1 cellular context compared by ENCODE assay signal in the genomic region with DNA sequence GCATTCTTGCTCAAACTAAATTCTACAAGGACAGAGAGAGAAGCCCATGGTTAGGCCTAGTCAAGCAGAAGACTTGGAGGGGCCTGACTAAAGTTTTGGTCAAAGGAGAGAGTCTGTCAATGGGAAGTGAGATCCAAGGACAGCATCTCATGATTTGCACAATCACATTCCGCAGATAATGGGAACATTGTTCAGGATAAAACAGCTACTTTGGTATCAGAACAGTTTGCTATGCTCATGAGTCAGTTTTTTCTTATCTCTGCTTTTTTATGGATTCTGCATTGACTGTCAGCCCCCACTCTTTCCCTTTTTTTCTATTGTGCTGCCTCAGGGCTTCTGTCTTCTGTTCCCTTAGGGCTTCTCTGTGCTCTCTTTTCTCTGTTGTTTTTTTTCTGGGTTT.
A peak's percentile ranks its signal among the peaks of the same experiment; 100 is the strongest.
TF ChIP-seq lines count a peak whose summit lies in the region.

No MANE protein-coding gene starts in this region.

TF ChIP-seq in HepG2, 621 proteins besides CTCF, POLR2A, EP300 and RAD21 (continued from another document):
- TF ChIP-seq ZNF326 (CRISPR knock-in tag; IDR thresholded peaks at IDR 0.05; ENCODE audit: borderline replicate concordance) (no peak), ZNF879 (CRISPR knock-in tag; IDR thresholded peaks at IDR 0.05) (no peak), ZNF275 (CRISPR knock-in tag; IDR thresholded peaks at IDR 0.05; ENCODE audit: borderline replicate concordance) (no peak), NFYB (CRISPR knock-in tag; IDR thresholded peaks at IDR 0.05) (no peak), HNRNPLL (IDR thresholded peaks at IDR 0.05; ENCODE audit: low read depth, low read length, poor library complexity, severe bottlenecking) (no peak), ETV5 (CRISPR knock-in tag; IDR thresholded peaks at IDR 0.05; ENCODE audit: borderline replicate concordance) (no peak), ZBTB7B (CRISPR knock-in tag; IDR thresholded peaks at IDR 0.05) (no peak), ZNF367 (CRISPR knock-in tag; IDR thresholded peaks at IDR 0.05; ENCODE audit: borderline replicate concordance) (no peak), KAT8 (CRISPR knock-in tag; IDR thresholded peaks at IDR 0.05) (0 out of 2 replicates have a peak, but pooled peaks have one; percentile 20), ZNF30 (CRISPR knock-in tag; IDR thresholded peaks at IDR 0.05) (no peak), TOPORS (CRISPR knock-in tag; IDR thresholded peaks at IDR 0.05) (no peak), CEBPG (CRISPR knock-in tag; IDR thresholded peaks at IDR 0.05) (peak; percentile 35; the same call in 1 of the 2 replicates), NFE2L2 (IDR thresholded peaks at IDR 0.05; ENCODE audit: low read length) (no peak), SOX6 (IDR thresholded peaks at IDR 0.05) (no peak), SOX6 (CRISPR knock-in tag; IDR thresholded peaks at IDR 0.05) (peak; percentile 37; the same call in 1 of the 2 replicates)
- TF ChIP-seq, protein P1, sequence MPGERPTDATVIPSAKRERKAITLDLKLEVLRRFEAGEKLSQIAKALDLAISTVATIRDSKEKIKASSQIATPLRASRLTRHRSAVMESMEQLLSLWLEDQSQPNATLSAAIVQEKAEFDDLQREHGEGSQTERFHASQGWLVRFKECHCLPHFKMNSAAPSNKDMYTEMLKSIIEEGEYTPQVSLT (CRISPR knock-in tag; IDR thresholded peaks at IDR 0.05; ENCODE audit: borderline replicate concordance, low read depth) = no peak
- TF ChIP-seq, protein P2, sequence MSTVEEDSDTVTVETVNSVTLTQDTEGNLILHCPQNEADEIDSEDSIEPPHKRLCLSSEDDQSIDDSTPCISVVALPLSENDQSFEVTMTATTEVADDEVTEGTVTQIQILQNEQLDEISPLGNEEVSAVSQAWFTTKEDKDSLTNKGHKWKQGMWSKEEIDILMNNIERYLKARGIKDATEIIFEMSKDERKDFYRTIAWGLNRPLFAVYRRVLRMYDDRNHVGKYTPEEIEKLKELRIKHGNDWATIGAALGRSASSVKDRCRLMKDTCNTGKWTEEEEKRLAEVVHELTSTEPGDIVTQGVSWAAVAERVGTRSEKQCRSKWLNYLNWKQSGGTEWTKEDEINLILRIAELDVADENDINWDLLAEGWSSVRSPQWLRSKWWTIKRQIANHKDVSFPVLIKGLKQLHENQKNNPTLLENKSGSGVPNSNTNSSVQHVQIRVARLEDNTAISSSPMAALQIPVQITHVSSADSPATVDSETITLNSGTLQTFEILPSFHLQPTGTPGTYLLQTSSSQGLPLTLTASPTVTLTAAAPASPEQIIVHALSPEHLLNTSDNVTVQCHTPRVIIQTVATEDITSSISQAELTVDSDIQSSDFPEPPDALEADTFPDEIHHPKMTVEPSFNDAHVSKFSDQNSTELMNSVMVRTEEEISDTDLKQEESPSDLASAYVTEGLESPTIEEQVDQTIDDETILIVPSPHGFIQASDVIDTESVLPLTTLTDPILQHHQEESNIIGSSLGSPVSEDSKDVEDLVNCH (CRISPR knock-in tag; IDR thresholded peaks at IDR 0.05) = no peak
TF ChIP-seq in HepG2: peak in this region for 5.
